In genomic region chr1:170534626-170535147, GRCh38 we compare ENCODE assay signal across 3 cellular contexts.
TF ChIP-seq lines count a peak whose summit lies in the region.

No MANE protein-coding gene starts in this region.

TF ChIP-seq in HepG2, 621 proteins besides CTCF, POLR2A, EP300 and RAD21 (continues in another document):
- TF ChIP-seq, protein P1, sequence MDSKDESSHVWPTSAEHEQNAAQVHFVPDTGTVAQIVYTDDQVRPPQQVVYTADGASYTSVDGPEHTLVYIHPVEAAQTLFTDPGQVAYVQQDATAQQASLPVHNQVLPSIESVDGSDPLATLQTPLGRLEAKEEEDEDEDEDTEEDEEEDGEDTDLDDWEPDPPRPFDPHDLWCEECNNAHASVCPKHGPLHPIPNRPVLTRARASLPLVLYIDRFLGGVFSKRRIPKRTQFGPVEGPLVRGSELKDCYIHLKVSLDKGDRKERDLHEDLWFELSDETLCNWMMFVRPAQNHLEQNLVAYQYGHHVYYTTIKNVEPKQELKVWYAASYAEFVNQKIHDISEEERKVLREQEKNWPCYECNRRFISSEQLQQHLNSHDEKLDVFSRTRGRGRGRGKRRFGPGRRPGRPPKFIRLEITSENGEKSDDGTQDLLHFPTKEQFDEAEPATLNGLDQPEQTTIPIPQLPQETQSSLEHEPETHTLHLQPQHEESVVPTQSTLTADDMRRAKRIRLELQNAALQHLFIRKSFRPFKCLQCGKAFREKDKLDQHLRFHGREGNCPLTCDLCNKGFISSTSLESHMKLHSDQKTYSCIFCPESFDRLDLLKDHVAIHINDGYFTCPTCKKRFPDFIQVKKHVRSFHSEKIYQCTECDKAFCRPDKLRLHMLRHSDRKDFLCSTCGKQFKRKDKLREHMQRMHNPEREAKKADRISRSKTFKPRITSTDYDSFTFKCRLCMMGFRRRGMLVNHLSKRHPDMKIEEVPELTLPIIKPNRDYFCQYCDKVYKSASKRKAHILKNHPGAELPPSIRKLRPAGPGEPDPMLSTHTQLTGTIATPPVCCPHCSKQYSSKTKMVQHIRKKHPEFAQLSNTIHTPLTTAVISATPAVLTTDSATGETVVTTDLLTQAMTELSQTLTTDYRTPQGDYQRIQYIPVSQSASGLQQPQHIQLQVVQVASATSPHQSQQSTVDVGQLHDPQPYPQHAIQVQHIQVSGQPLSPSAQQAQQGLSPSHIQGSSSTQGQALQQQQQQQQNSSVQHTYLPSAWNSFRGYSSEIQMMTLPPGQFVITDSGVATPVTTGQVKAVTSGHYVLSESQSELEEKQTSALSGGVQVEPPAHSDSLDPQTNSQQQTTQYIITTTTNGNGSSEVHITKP (CRISPR knock-in tag; IDR thresholded peaks at IDR 0.05; ENCODE audit: low read depth), result 0 out of 2 replicates have a peak, but pooled peaks have one; percentile 44
- peak; percentile 97 for TF ChIP-seq ZNF12 (CRISPR knock-in tag; IDR thresholded peaks at IDR 0.05)
- TF ChIP-seq ZNF7 (CRISPR knock-in tag; IDR thresholded peaks at IDR 0.05), result no peak
- 0 out of 2 replicates have a peak, but pooled peaks have one; percentile 40 for TF ChIP-seq CEBPG (CRISPR knock-in tag; IDR thresholded peaks at IDR 0.05)
- TF ChIP-seq SOX13 (IDR thresholded peaks at IDR 0.05), result no peak
- 0 out of 4 replicates have a peak, but pooled peaks of 1 of the 2 experiments have one; percentile 26 for TF ChIP-seq SOX13 (CRISPR knock-in tag; conservative IDR thresholded peaks at IDR 0.05 in 1 of 2, IDR thresholded peaks at IDR 0.05 in 1 of 2)

TF ChIP-seq in GM12891, 5 proteins besides CTCF, POLR2A, EP300 and RAD21:
- TF ChIP-seq SPI1 (IDR thresholded peaks at IDR 0.05; ENCODE audit: low read depth, low read length) (no peak), POU2F2 (IDR thresholded peaks at IDR 0.05; ENCODE audit: low read depth, low read length) (no peak), TAF1 (IDR thresholded peaks at IDR 0.05; ENCODE audit: low read depth, low read length) (no peak), PAX5 (IDR thresholded peaks at IDR 0.05; ENCODE audit: insufficient read depth, low read length, severe bottlenecking) (no peak)

TF ChIP-seq in GM12878, 131 proteins besides CTCF, POLR2A, EP300 and RAD21:
- TF ChIP-seq, protein P2, sequence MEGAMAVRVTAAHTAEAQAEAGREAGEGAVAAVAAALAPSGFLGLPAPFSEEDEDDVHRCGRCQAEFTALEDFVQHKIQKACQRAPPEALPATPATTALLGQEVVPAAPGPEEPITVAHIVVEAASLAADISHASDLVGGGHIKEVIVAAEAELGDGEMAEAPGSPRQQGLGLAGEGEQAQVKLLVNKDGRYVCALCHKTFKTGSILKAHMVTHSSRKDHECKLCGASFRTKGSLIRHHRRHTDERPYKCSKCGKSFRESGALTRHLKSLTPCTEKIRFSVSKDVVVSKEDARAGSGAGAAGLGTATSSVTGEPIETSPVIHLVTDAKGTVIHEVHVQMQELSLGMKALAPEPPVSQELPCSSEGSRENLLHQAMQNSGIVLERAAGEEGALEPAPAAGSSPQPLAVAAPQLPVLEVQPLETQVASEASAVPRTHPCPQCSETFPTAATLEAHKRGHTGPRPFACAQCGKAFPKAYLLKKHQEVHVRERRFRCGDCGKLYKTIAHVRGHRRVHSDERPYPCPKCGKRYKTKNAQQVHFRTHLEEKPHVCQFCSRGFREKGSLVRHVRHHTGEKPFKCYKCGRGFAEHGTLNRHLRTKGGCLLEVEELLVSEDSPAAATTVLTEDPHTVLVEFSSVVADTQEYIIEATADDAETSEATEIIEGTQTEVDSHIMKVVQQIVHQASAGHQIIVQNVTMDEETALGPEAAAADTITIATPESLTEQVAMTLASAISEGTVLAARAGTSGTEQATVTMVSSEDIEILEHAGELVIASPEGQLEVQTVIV (IDR thresholded peaks at IDR 0.05; ENCODE audit: borderline replicate concordance, partially characterized antibody), result no peak
- TF ChIP-seq MLLT1 (IDR thresholded peaks at IDR 0.05), result peak; percentile 73
